ENCODE assay signal across 1 cellular context in genomic region chr16:88977028-88977844, GRCh38.
TF ChIP-seq lines count a peak whose summit lies in the region.

CBFA2T3 (minus strand) TSS chr16:88977207; CDS start chr16:88976807, 400 bp downstream.

TF ChIP-seq in K562, 482 proteins besides CTCF, POLR2A, EP300 and RAD21 (continued from another document and continues in another):
- TF ChIP-seq PRDM10 (IDR thresholded peaks at IDR 0.05; ENCODE audit: partially characterized antibody) (peak; percentile 92), SMAD3 (CRISPR knock-in tag; conservative IDR thresholded peaks at IDR 0.05) (no peak), KLF6 (CRISPR knock-in tag; IDR thresholded peaks at IDR 0.05; ENCODE audit: borderline replicate concordance) (no peak; the same call in 1 of the 2 replicates), ZNF384 (IDR thresholded peaks at IDR 0.05; ENCODE audit: low read depth, low read length) (no peak), AFF1 (IDR thresholded peaks at IDR 0.05; ENCODE audit: low read depth in 1 of 2, partially characterized antibody in 2 of 2) (peak in 1 of 2 experiments; percentile 44), HIVEP1 (CRISPR knock-in tag; IDR thresholded peaks at IDR 0.05) (0 out of 2 replicates have a peak, but pooled peaks have one; percentile 1), SMAD4 (CRISPR knock-in tag; conservative IDR thresholded peaks at IDR 0.05) (peak; percentile 90), EP400 (IDR thresholded peaks at IDR 0.05) (peak; percentile 80; the same call in 1 of the 2 replicates), ZNF3 (CRISPR knock-in tag; IDR thresholded peaks at IDR 0.05) (no peak), SP1 (CRISPR knock-in tag; IDR thresholded peaks at IDR 0.05) (no peak), HNRNPL (IDR thresholded peaks at IDR 0.05; ENCODE audit: low read depth, low read length) (peak; percentile 79), ARNT (IDR thresholded peaks at IDR 0.05) (no peak), ATF3 (IDR thresholded peaks at IDR 0.05) (no peak), ATF3 (CRISPR knock-in tag; conservative IDR thresholded peaks at IDR 0.05) (no peak), FOSL1 (tag; conservative IDR thresholded peaks at IDR 0.05) (no peak), ETV1 (tag; conservative IDR thresholded peaks at IDR 0.05; ENCODE audit: low read depth) (peak; percentile 86), DLX4 (CRISPR knock-in tag; IDR thresholded peaks at IDR 0.05) (no peak), STAT5B (CRISPR knock-in tag; IDR thresholded peaks at IDR 0.05) (no peak), JUN (IDR thresholded peaks at IDR 0.05; ENCODE audit: borderline replicate concordance, low read depth, low read length) (no peak), JUN (CRISPR knock-in tag; IDR thresholded peaks at IDR 0.05; ENCODE audit: borderline replicate concordance) (0 out of 2 replicates have a peak, but pooled peaks have one; percentile 16), MXD1 (CRISPR knock-in tag; IDR thresholded peaks at IDR 0.05; ENCODE audit: borderline replicate concordance, poor library complexity, severe bottlenecking) (no peak), ZNF592 (IDR thresholded peaks at IDR 0.05) (peak; percentile 91), MEF2D (tag; conservative IDR thresholded peaks at IDR 0.05; ENCODE audit: low read depth) (0 out of 2 replicates have a peak, but pooled peaks have one; percentile 15), TCF3 (CRISPR knock-in tag; IDR thresholded peaks at IDR 0.05) (peak; percentile 96), TRIM28 (IDR thresholded peaks at IDR 0.05) (no peak), NONO (IDR thresholded peaks at IDR 0.05; ENCODE audit: low read depth in 2 of 2, low read length in 1 of 2) (no peak), DPF2 (IDR thresholded peaks at IDR 0.05) (0 out of 2 replicates have a peak, but pooled peaks have one; percentile 42), MEIS2 (IDR thresholded peaks at IDR 0.05; ENCODE audit: partially characterized antibody) (peak; percentile 60), ZNF695 (CRISPR knock-in tag; IDR thresholded peaks at IDR 0.05) (no peak), CXXC5 (CRISPR knock-in tag; IDR thresholded peaks at IDR 0.05) (peak; percentile 84), HDAC3 (IDR thresholded peaks at IDR 0.05; ENCODE audit: borderline replicate concordance, partially characterized antibody) (no peak), FOXJ3 (CRISPR knock-in tag; IDR thresholded peaks at IDR 0.05) (no peak), HDGF (IDR thresholded peaks at IDR 0.05) (no peak), FOXM1 (IDR thresholded peaks at IDR 0.05; ENCODE audit: low read depth) (0 out of 2 replicates have a peak, but pooled peaks have one; percentile 23), FOXM1 (CRISPR knock-in tag; IDR thresholded peaks at IDR 0.05; ENCODE audit: low read depth) (peak; percentile 37; the same call in 1 of the 2 replicates)
